8 cellular contexts compared by ENCODE assay signal in the genomic region with DNA sequence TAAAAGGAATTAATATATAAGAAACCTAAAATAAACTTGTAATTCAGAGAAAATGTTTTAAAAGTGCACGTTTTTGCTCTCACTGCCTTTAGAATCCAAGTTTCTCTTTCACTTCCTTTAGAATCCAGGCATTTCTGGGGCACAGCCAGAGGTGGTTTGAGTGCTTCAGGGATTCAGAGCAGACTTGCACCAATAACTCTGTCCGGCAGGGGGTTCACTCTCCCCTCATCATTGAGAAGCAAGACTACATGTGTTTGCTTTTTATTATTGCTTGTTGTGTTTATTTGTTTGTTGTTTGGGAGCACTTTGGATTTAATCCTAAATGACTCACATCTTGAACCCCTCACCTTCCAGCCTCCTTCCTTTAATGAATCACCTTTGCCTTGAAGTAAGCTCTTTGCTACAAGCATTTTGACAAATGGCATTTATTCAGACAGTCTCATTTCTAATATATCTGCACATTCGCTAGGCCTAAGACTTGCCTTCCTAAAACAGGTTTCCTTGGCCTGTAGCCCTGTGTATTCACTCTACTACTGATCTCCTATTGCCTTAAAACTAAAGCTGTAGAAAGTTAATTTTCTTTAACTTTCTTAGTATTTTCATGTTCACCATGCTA.
DNase-seq lines count a peak whose midpoint lies in the region; ATAC-seq and TF ChIP-seq lines count a peak whose summit lies in the region.

No MANE protein-coding gene starts in this region.

- H2BK5ac ChIP-seq in IMR-90 (ENCODE audit: low read depth, low read length, poor library complexity, severe bottlenecking): no peak overlapping the region

- H4K91ac ChIP-seq in IMR-90 (ENCODE audit: insufficient read depth, low read depth, low read length): no peak overlapping the region

- dilution Hi-C loops in IMR-90 (cut with HindIII; ENCODE audit: low sequenced_read_pairs, unreplicated experiment): no loop called here

- H2AK5ac ChIP-seq in IMR-90 (ENCODE audit: low read depth, low read length): no peak overlapping the region

- H4K5ac ChIP-seq in IMR-90 (ENCODE audit: low read depth, low read length): no peak overlapping the region

- H2BK120ac ChIP-seq in IMR-90 (ENCODE audit: low read depth, low read length): no peak overlapping the region

- no peaks in the 10 kb centered on the region for H3K9me3 ChIP-seq in IMR-90 (ENCODE audit: control insufficient read depth, insufficient read depth, low read length)
- H3K9me3 ChIP-seq in naive thymus-derived CD4-positive, alpha-beta T cell (ENCODE audit: control insufficient read depth in 2 of 3, low read length in 3 of 3): no peaks in the 10 kb centered on the region

- H3K79me1 ChIP-seq in IMR-90 (ENCODE audit: low read depth in 1 of 2, low read length in 2 of 2): no peaks in the 10 kb centered on the region

- in situ Hi-C loops in IMR-90 (cut with MboI; ENCODE audit: low sequenced_read_pairs): no loop called here

- H3K9ac ChIP-seq in IMR-90 (ENCODE audit: low read depth, low read length): no peak overlapping the region

- no peaks in the 10 kb centered on the region for H3K4me1 Mint-ChIP-seq in activated CD4-positive, alpha-beta T cell treated with anti-CD3 and anti-CD28 coated beads, Interleukin-2, amount 10 ng/mL, durations not matched to agents 7 days and 5 days
- H3K4me1 Mint-ChIP-seq in naive thymus-derived CD4-positive, alpha-beta T cell: no peaks in the 10 kb centered on the region

- H3K27me3 Mint-ChIP-seq in activated CD4-positive, alpha-beta T cell treated with anti-CD3 and anti-CD28 coated beads, Interleukin-2, amount 10 ng/mL, durations not matched to agents 7 days and 5 days: peaks cover 4% of the 10 kb centered on the region
- peaks cover 0 to 13% (median 0%) of the 10 kb centered on the region in 5 donors for H3K27me3 Mint-ChIP-seq in naive thymus-derived CD4-positive, alpha-beta T cell

- no peaks in the 10 kb centered on the region for H3K9me3 Mint-ChIP-seq in activated CD4-positive, alpha-beta T cell treated with anti-CD3 and anti-CD28 coated beads, Interleukin-2, amount 10 ng/mL, durations not matched to agents 7 days and 5 days
- H3K9me3 Mint-ChIP-seq in naive thymus-derived CD4-positive, alpha-beta T cell: no peaks in the 10 kb centered on the region

- no peak overlapping the region for H2AFZ ChIP-seq in IMR-90 (replicated peaks; ENCODE audit: low read length, poor library complexity)

- H3K36me3 ChIP-seq in IMR-90 (ENCODE audit: control insufficient read depth, insufficient read depth, low read length): no peaks in the 10 kb centered on the region
- no peaks in the 10 kb centered on the region for H3K36me3 ChIP-seq in naive thymus-derived CD4-positive, alpha-beta T cell (ENCODE audit: control insufficient read depth in 2 of 3, insufficient read depth in 3 of 3, low read length in 3 of 3)

- H4K20me1 ChIP-seq in IMR-90 (ENCODE audit: insufficient read depth, low read length): no peaks in the 10 kb centered on the region

- TF ChIP-seq POLR2A in IMR-90 (IDR thresholded peaks at IDR 0.05; ENCODE audit: low read depth, low read length): no peak
- no peak for TF ChIP-seq POLR2A in erythroblast (IDR thresholded peaks at IDR 0.05; ENCODE audit: low read length)

- no peaks in the 10 kb centered on the region for H3K27me3 ChIP-seq in IMR-90 (ENCODE audit: control insufficient read depth, insufficient read depth, low read length)
- no peaks in the 10 kb centered on the region for H3K27me3 ChIP-seq in naive thymus-derived CD4-positive, alpha-beta T cell (ENCODE audit: control insufficient read depth in 2 of 2, insufficient read depth in 2 of 2, low read length in 2 of 2)

- CTCF ChIA-PET in activated CD4-positive, alpha-beta T cell treated with anti-CD3 and anti-CD28 coated beads, Interleukin-2, amount 10 ng/mL, durations not matched to agents 7 days and 5 days (lab: Charles Lee): no interaction called here
- CTCF ChIA-PET in IMR-90 (lab: Yijun Ruan, JAX) (interaction anchor here (0.5 to 1.0 kb wide), 4 partner anchors 9 to 275 kb away, joined by 3 to 4 read pairs (median 4); no protein-coding TSS in a partner anchor), RWPE1 (lab: Yijun Ruan, JAX) (interaction anchor here (0.6 to 1.5 kb wide), 7 partner anchors 25 to 682 kb away, joined by 3 to 6 read pairs (median 3); no protein-coding TSS in a partner anchor)
- CTCF ChIA-PET in naive thymus-derived CD4-positive, alpha-beta T cell (lab: Charles Lee): no interaction called here

- H3K4ac ChIP-seq in IMR-90 (ENCODE audit: low read depth, low read length): no peak overlapping the region

- no peak overlapping the region for H3K23ac ChIP-seq in IMR-90 (ENCODE audit: low read depth, low read length)

- TF ChIP-seq RAD21 in IMR-90 (IDR thresholded peaks at IDR 0.05; ENCODE audit: low read length): peak; percentile 31

- no peaks in the 10 kb centered on the region for H3K9me1 ChIP-seq in IMR-90 (ENCODE audit: insufficient read depth, low read length)

- no peaks in the 10 kb centered on the region for H3K4me1 ChIP-seq in IMR-90 (ENCODE audit: control insufficient read depth, insufficient read depth, low read length)
- H3K4me1 ChIP-seq in naive thymus-derived CD4-positive, alpha-beta T cell (ENCODE audit: control insufficient read depth in 2 of 2, insufficient read depth in 2 of 2, low read length in 2 of 2): no peaks in the 10 kb centered on the region

- POLR2A ChIA-PET in activated CD4-positive, alpha-beta T cell treated with anti-CD3 and anti-CD28 coated beads, Interleukin-2, amount 10 ng/mL, durations not matched to agents 7 days and 5 days (lab: Charles Lee): no interaction called here
- POLR2A ChIA-PET in IMR-90 (lab: Charles Lee; ENCODE audit: unreplicated experiment): interaction anchor here (0.6 kb wide), 1 partner anchor 120 kb away, joined by 4 read pairs; no protein-coding TSS in a partner anchor
- POLR2A ChIA-PET in RWPE1 (lab: Yijun Ruan, JAX; ENCODE audit: low non-redundant PET): no interaction called here
- POLR2A ChIA-PET in naive thymus-derived CD4-positive, alpha-beta T cell (lab: Charles Lee): interaction anchor here (0.7 kb wide), 1 partner anchor 1002 kb away, joined by 3 read pairs; no protein-coding TSS in a partner anchor

- ATAC-seq in IMR-90 (ENCODE audit: low read depth): peak; percentile 75
- ATAC-seq in naive thymus-derived CD4-positive, alpha-beta T cell: peak; percentile 54
- ATAC-seq in HG03025 (IDR thresholded peaks at IDR 0.05; ENCODE audit: low FRiP score, unreplicated experiment): no peak
- no peak for ATAC-seq in HG03342 (IDR thresholded peaks at IDR 0.05; ENCODE audit: unreplicated experiment)

- peak; percentile 7 for DNase-seq in activated CD4-positive, alpha-beta T cell treated with anti-CD3 and anti-CD28 coated beads, Interleukin-2, amount 10 ng/mL, durations not matched to agents 7 days and 5 days
- no peak for DNase-seq in activated CD4-positive, alpha-beta T cell treated with anti-CD3 and anti-CD28 coated beads, Interleukin-2, amount 50 U/mL, for 1 hour
- DNase-seq in IMR-90 (peak; percentile 54), RWPE1 (ENCODE audit: low spot score) (peak; percentile 66), erythroblast (lab: John Stamatoyannopoulos, UW) (peak; percentile 21 to 42)
- no peak for DNase-seq in naive thymus-derived CD4-positive, alpha-beta T cell

- H3K27ac ChIP-seq in IMR-90 (ENCODE audit: insufficient read depth, low read length) (no peak overlapping the region), RWPE1 (no peak overlapping the region)
- H3K27ac ChIP-seq in naive thymus-derived CD4-positive, alpha-beta T cell (ENCODE audit: low read depth, low read length): no peak overlapping the region

- TF ChIP-seq CTCF in IMR-90 (conservative IDR thresholded peaks at IDR 0.05; ENCODE audit: low read depth, low read length) (peak; percentile 45), RWPE1 (conservative IDR thresholded peaks at IDR 0.05; ENCODE audit: low read depth) (peak; percentile 72)

- BruUV-seq in IMR-90 (replicated peaks; lab: Mats Ljungman, UMichigan): no TSS peak

- H3K18ac ChIP-seq in IMR-90 (ENCODE audit: low read depth, low read length): no peak overlapping the region

- H3K4me3 Mint-ChIP-seq in activated CD4-positive, alpha-beta T cell treated with anti-CD3 and anti-CD28 coated beads, Interleukin-2, amount 10 ng/mL, durations not matched to agents 7 days and 5 days: no peak overlapping the region
- H3K4me3 Mint-ChIP-seq in naive thymus-derived CD4-positive, alpha-beta T cell: no peak overlapping the region

- no CpG with 5 or more reads among the region's 3 CpGs for whole genome bisulfite sequencing in IMR-90 (ENCODE audit: extremely low coverage in 2 of 2, insufficient read length in 1 of 2), 2 experiments

- H3K4me2 ChIP-seq in IMR-90 (ENCODE audit: low read depth, low read length): no peak overlapping the region

- intact Hi-C loops in IMR-90 (cut with micrococcal nuclease): loop anchor here (2.0 kb wide), 2 partner anchors 674 to 682 kb away; no protein-coding TSS in a partner anchor
- intact Hi-C loops in naive thymus-derived CD4-positive, alpha-beta T cell (cut with micrococcal nuclease): no loop called here

- H3K36me3 Mint-ChIP-seq in activated CD4-positive, alpha-beta T cell treated with anti-CD3 and anti-CD28 coated beads, Interleukin-2, amount 10 ng/mL, durations not matched to agents 7 days and 5 days (ENCODE audit: low read depth): no peaks in the 10 kb centered on the region
- no peaks in the 10 kb centered on the region for H3K36me3 Mint-ChIP-seq in naive thymus-derived CD4-positive, alpha-beta T cell

- no peak overlapping the region for H3K27ac Mint-ChIP-seq in activated CD4-positive, alpha-beta T cell treated with anti-CD3 and anti-CD28 coated beads, Interleukin-2, amount 10 ng/mL, durations not matched to agents 7 days and 5 days
- no peak overlapping the region for H3K27ac Mint-ChIP-seq in naive thymus-derived CD4-positive, alpha-beta T cell

- H2AK9ac ChIP-seq in IMR-90 (replicated peaks; ENCODE audit: low read depth, low read length, poor library complexity): no peak overlapping the region

- H4K8ac ChIP-seq in IMR-90 (ENCODE audit: low read depth in 2 of 2, low read length in 2 of 2): no peak overlapping the region

- no peak overlapping the region for H2BK15ac ChIP-seq in IMR-90 (ENCODE audit: low read depth, low read length)

- H2BK20ac ChIP-seq in IMR-90 (ENCODE audit: low read depth, low read length): no peak overlapping the region

- H3K4me3 ChIP-seq in IMR-90 (ENCODE audit: insufficient read depth, low read depth, low read length): no peak overlapping the region
- no peak overlapping the region for H3K4me3 ChIP-seq in naive thymus-derived CD4-positive, alpha-beta T cell (ENCODE audit: low read length)

- H3K56ac ChIP-seq in IMR-90 (ENCODE audit: extremely low read depth, insufficient read depth, low read length): no peak overlapping the region

- H3K14ac ChIP-seq in IMR-90 (replicated peaks; ENCODE audit: low read depth, low read length): no peak overlapping the region

TF ChIP-seq in IMR-90, 13 proteins besides CTCF, POLR2A, EP300 and RAD21 (continues in another document):
- TF ChIP-seq MAFK (IDR thresholded peaks at IDR 0.05; ENCODE audit: low read depth, low read length): no peak
- no peak for TF ChIP-seq RFX5 (IDR thresholded peaks at IDR 0.05; ENCODE audit: low read depth, low read length)

Comparison
In these comparisons a context has a peak if more than half of its experiments do, and no peak if none do; other contexts are left out.
1. DNase-seq: peak in activated CD4-positive, alpha-beta T cell treated with anti-CD3 and anti-CD28 coated beads, Interleukin-2, amount 10 ng/mL, durations not matched to agents 7 days and 5 days (single experiment), IMR-90 (single experiment), RWPE1 (single experiment) and erythroblast (2 of 2); none in activated CD4-positive, alpha-beta T cell treated with anti-CD3 and anti-CD28 coated beads, Interleukin-2, amount 50 U/mL, for 1 hour (single experiment) and naive thymus-derived CD4-positive, alpha-beta T cell (0 of 9).
2. ATAC-seq: peak in IMR-90 (single experiment) and naive thymus-derived CD4-positive, alpha-beta T cell (single experiment); none in HG03025 (single experiment) and HG03342 (single experiment).
3. CTCF ChIA-PET loops: an anchor here in IMR-90 (0.5 to 1.0 kb wide) and RWPE1 (0.6 to 1.5 kb wide); none called in activated CD4-positive, alpha-beta T cell treated with anti-CD3 and anti-CD28 coated beads, Interleukin-2, amount 10 ng/mL, durations not matched to agents 7 days and 5 days and naive thymus-derived CD4-positive, alpha-beta T cell.
4. POLR2A ChIA-PET loops: an anchor here in IMR-90 (0.6 kb wide) and naive thymus-derived CD4-positive, alpha-beta T cell (0.7 kb wide); none called in activated CD4-positive, alpha-beta T cell treated with anti-CD3 and anti-CD28 coated beads, Interleukin-2, amount 10 ng/mL, durations not matched to agents 7 days and 5 days and RWPE1.